Comparison of ENCODE assay signal across 1 cellular context in genomic region chr1:22078133-22078532, GRCh38.
TF ChIP-seq lines count a peak whose summit lies in the region.

No MANE protein-coding gene starts in this region.

TF ChIP-seq in K562, 482 proteins besides CTCF, POLR2A, EP300 and RAD21:
- TF ChIP-seq RFX1 (IDR thresholded peaks at IDR 0.05) (0 out of 2 replicates have a peak, but pooled peaks have one; percentile 3), ZBTB34 (CRISPR knock-in tag; IDR thresholded peaks at IDR 0.05) (no peak)
TF ChIP-seq in K562: peak in this region for 1.
